3 cellular contexts compared by ENCODE assay signal in the genomic region with DNA sequence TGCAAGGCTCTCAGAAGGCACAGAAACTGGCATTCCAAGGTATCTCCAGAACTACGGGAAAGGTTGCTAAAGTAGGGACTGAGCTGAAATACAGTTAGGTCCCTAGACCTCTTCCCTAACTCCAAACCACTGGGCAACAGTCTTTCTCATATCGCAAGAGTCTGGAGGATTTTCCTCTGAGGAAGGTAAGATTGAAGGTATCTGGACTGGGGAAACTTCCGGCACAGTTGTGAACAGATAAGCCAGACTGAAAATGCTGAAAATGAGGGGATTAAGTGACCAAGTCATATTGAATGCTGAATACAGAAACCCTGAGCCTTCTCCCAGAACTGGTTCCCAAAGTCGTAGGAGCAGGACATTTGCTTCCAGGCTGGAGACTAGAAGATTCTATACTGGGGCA.
TF ChIP-seq lines count a peak whose summit lies in the region.

No MANE protein-coding gene starts in this region.

TF ChIP-seq in SK-N-SH, 30 proteins besides CTCF, POLR2A, EP300 and RAD21:
- TF ChIP-seq, protein P1, sequence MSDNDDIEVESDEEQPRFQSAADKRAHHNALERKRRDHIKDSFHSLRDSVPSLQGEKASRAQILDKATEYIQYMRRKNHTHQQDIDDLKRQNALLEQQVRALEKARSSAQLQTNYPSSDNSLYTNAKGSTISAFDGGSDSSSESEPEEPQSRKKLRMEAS (IDR thresholded peaks at IDR 0.05; ENCODE audit: low read depth): no peak
- TF ChIP-seq RCOR1 (IDR thresholded peaks at IDR 0.05; ENCODE audit: low read length): peak; percentile 13; the same call in 1 of the 2 replicates

TF ChIP-seq in H1, 55 proteins besides CTCF, POLR2A, EP300 and RAD21:
- no peak for TF ChIP-seq TAF1 (IDR thresholded peaks at IDR 0.05; ENCODE audit: low read depth, low read length)
- peak; percentile 6 for TF ChIP-seq EZH2 (IDR thresholded peaks at IDR 0.05; ENCODE audit: low read depth, low read length, severe bottlenecking)

TF ChIP-seq in HEK293T, 16 proteins besides CTCF, POLR2A, EP300 and RAD21:
- TF ChIP-seq FOXA1 (IDR thresholded peaks at IDR 0.05): no peak
- TF ChIP-seq, protein P2, sequence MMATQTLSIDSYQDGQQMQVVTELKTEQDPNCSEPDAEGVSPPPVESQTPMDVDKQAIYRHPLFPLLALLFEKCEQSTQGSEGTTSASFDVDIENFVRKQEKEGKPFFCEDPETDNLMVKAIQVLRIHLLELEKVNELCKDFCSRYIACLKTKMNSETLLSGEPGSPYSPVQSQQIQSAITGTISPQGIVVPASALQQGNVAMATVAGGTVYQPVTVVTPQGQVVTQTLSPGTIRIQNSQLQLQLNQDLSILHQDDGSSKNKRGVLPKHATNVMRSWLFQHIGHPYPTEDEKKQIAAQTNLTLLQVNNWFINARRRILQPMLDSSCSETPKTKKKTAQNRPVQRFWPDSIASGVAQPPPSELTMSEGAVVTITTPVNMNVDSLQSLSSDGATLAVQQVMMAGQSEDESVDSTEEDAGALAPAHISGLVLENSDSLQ (IDR thresholded peaks at IDR 0.05): no peak
- TF ChIP-seq L3MBTL2 (conservative IDR thresholded peaks at IDR 0.05): no peak
- TF ChIP-seq ARNT (IDR thresholded peaks at IDR 0.05): no peak
- TF ChIP-seq HDGF (IDR thresholded peaks at IDR 0.05; ENCODE audit: borderline replicate concordance): no peak
- TF ChIP-seq TARDBP (IDR thresholded peaks at IDR 0.05): no peak
- no peak for TF ChIP-seq SUZ12 (IDR thresholded peaks at IDR 0.05)
- no peak for TF ChIP-seq ELF4 (IDR thresholded peaks at IDR 0.05)
